Comparison of ENCODE assay signal across 19 cellular contexts in the genomic region with DNA sequence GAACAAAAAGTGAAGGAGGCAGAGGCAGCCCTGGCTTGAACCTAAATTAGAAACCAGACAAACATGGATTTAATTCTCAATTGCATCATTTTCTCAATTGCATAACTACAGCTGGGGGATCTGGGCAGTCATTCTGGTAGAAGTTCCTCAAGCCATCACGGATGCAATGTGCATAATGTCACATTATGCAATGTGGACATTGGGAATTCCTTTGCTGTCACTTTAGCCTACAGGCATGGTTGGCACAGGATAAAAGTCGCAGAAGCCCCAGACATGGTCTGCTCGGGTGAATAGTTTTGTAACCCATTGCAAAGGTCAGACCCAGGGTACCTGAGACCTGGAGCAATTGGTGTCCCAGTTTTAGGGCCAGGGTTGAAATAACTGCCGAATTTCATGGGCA.
"Had no signal": no experiment of that assay in that cellular context is flagged by ENCODE, and none has a peak within 500 bp of the region (broad histone marks: within the 10 kb centered on the region; RNA-seq: fewer than 3 reads in every experiment).

No MANE protein-coding gene starts in this region.

- H3K9me3 ChIP-seq: body of pancreas had no signal

- DNase-seq: activated CD4-positive, alpha-beta T cell treated with anti-CD3 and anti-CD28 coated beads for 1 hour; activated CD4-positive, alpha-beta T cell treated with anti-CD3 and anti-CD28 coated beads, Interleukin-2, amount 50 U/mL, for 1 hour; activated gamma-delta T cell treated with Interleukin-2 at 50 U/mL for 16 hours; activated T-cell treated with anti-CD3 and anti-CD28 coated beads, Interleukin-2, amount 50 U/mL, for 1 hour; anterior cingulate cortex; body of pancreas; effector CD4-positive, alpha-beta T cell; foreskin fibroblast; kidney; midbrain; natural killer cell; stimulated activated CD4-positive, alpha-beta T cell treated with anti-CD3 and anti-CD28 coated beads, Interleukin-4, amount 100 ng/mL, for 24 hours; stimulated activated naive CD4-positive, alpha-beta T cell treated with Interleukin-2 at 50 U/mL for 16 hours; WERI-Rb-1 had no signal

- FAIRE-seq: endometrium, kidney, TTC549 had no signal

- H3K36me3 ChIP-seq: cardiac muscle cell, WERI-Rb-1 had no signal

- H3K4me3 Mint-ChIP-seq: activated naive CD4-positive, alpha-beta T cell treated with anti-CD3 and anti-CD28 coated beads, Interleukin-2, amount 50 U/mL, for 24 hours; dendritic cell treated with granulocyte-macrophage colony-stimulating factor and Interleukin-4, amounts not matched to agents 40 ng/mL and 50 ng/mL, for 4 days; natural killer cell had no signal

- H3K4me3 ChIP-seq: body of pancreas, cardiac muscle cell had no signal

- ATAC-seq: body of pancreas, natural killer cell had no signal

- H3K27me3 ChIP-seq: body of pancreas, cardiac muscle cell had no signal

- H3K4me1 ChIP-seq: body of pancreas had no signal

- H3K4me1 Mint-ChIP-seq: activated naive CD4-positive, alpha-beta T cell treated with anti-CD3 and anti-CD28 coated beads, Interleukin-2, amount 50 U/mL, for 24 hours; natural killer cell had no signal

- H3K36me3 Mint-ChIP-seq: activated naive CD4-positive, alpha-beta T cell treated with anti-CD3 and anti-CD28 coated beads, Interleukin-2, amount 50 U/mL, for 24 hours; natural killer cell had no signal

- H3K27ac Mint-ChIP-seq: activated naive CD4-positive, alpha-beta T cell treated with anti-CD3 and anti-CD28 coated beads, Interleukin-2, amount 50 U/mL, for 24 hours; dendritic cell treated with granulocyte-macrophage colony-stimulating factor and Interleukin-4, amounts not matched to agents 40 ng/mL and 50 ng/mL, for 4 days; natural killer cell had no signal

- H3K9me3 Mint-ChIP-seq: activated naive CD4-positive, alpha-beta T cell treated with anti-CD3 and anti-CD28 coated beads, Interleukin-2, amount 50 U/mL, for 24 hours; dendritic cell treated with granulocyte-macrophage colony-stimulating factor and Interleukin-4, amounts not matched to agents 40 ng/mL and 50 ng/mL, for 4 days had no signal
